Comparison of ENCODE assay signal across 16 cellular contexts in the genomic region with DNA sequence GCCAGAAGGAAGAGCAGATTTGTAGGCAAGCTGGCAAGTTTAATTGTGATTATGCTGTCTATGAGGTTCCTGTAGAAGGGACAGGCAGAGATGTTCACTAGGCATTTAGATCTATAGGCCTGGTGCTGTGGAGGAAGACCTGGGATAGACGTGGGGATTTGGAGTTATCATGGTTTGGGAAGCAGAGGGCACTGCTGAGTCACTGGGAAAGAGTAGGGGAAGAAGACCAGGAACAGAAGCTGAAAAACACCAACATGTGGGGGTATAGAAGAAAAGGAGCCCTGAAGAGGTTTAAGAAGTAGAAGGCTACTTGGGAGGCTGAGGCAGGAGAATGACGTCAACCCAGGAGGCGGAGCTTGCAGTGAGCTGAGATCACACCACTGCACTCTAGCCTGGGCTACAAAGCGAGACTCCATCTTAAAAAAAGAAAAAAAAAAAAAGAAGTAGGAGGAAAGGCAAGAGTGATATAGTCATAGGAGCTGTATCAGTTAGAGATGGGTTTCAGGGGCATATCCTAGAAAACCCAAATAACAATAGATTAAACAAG. TPM values are rescaled to one million over a fixed set of nuclear protein-coding genes. Genes with fewer than 3 reads are reported as not detected.
DNase-seq lines count a peak whose midpoint lies in the region; ATAC-seq, FAIRE-seq and TF ChIP-seq lines count a peak whose summit lies in the region.
"Had no signal": no experiment of that assay in that cellular context is flagged by ENCODE, and none has a peak within 500 bp of the region (broad histone marks: within the 10 kb centered on the region; RNA-seq: fewer than 3 reads in every experiment).

No MANE protein-coding gene starts in this region.

- H3K9me3 ChIP-seq in astrocyte (ENCODE audit: insufficient read depth, low read depth, low read length), result no peaks in the 10 kb centered on the region
- H3K9me3 ChIP-seq in keratinocyte (ENCODE audit: control insufficient read depth, low read depth, low read length), result no peaks in the 10 kb centered on the region
- H3K9me3 ChIP-seq: heart left ventricle had no signal

- H4K20me1 ChIP-seq in astrocyte (ENCODE audit: insufficient read depth, low read length) (no peaks in the 10 kb centered on the region), keratinocyte (ENCODE audit: control insufficient read depth, extremely low read depth, insufficient read depth, low read length) (no peaks in the 10 kb centered on the region)

- FAIRE-seq in astrocyte (lab: Jason Lieb, UNC) (peak; percentile 37), keratinocyte (lab: Jason Lieb, UNC) (peak; percentile 83)

- H3K27me3 ChIP-seq in astrocyte (ENCODE audit: insufficient read depth, low read length), result no peaks in the 10 kb centered on the region
- no peaks in the 10 kb centered on the region for H3K27me3 ChIP-seq in keratinocyte (ENCODE audit: control insufficient read depth, extremely low read depth, insufficient read depth, low read length)
- H3K27me3 ChIP-seq: heart left ventricle had no signal

- no peak overlapping the region for H3K27ac ChIP-seq in astrocyte (ENCODE audit: low read depth, low read length)
- H3K27ac ChIP-seq in keratinocyte (ENCODE audit: control insufficient read depth, insufficient read depth, low read length), result no peak overlapping the region
- H3K27ac ChIP-seq: heart left ventricle, parathyroid adenoma had no signal

- TF ChIP-seq CTCF in astrocyte (IDR thresholded peaks at IDR 0.05; ENCODE audit: insufficient read depth, low read depth, low read length) (no peak), keratinocyte (optimal IDR thresholded peaks at IDR 0.05 in 1 of 3, IDR thresholded peaks at IDR 0.05 in 1 of 3, conservative IDR thresholded peaks at IDR 0.05 in 1 of 3; ENCODE audit: extremely low read depth in 1 of 3, insufficient read depth in 2 of 3, low read length in 3 of 3) (peak; percentile 28 to 66 (median 35))

- H3K27me3 Mint-ChIP-seq in astrocyte (ENCODE audit: low read depth, unreplicated experiment), result peaks cover 8% of the 10 kb centered on the region
- H3K27me3 Mint-ChIP-seq in activated T-cell treated with anti-CD3 and anti-CD28 coated beads, Interleukin-2, amount 50 U/mL, for 24 hours, result no peaks in the 10 kb centered on the region
- H3K27me3 Mint-ChIP-seq: activated naive CD4-positive, alpha-beta T cell treated with anti-CD3 and anti-CD28 coated beads, Interleukin-2, amount 50 U/mL, for 24 hours had no signal

- no peak overlapping the region for H3K4me3 Mint-ChIP-seq in astrocyte (ENCODE audit: unreplicated experiment)
- H3K4me3 Mint-ChIP-seq in activated T-cell treated with anti-CD3 and anti-CD28 coated beads, Interleukin-2, amount 50 U/mL, for 24 hours, result no peak overlapping the region
- H3K4me3 Mint-ChIP-seq: activated naive CD4-positive, alpha-beta T cell treated with anti-CD3 and anti-CD28 coated beads, Interleukin-2, amount 50 U/mL, for 24 hours had no signal

- H2AFZ ChIP-seq in astrocyte (ENCODE audit: low read depth, low read length) (no peak overlapping the region), keratinocyte (ENCODE audit: control insufficient read depth, low read length) (no peak overlapping the region)
- H2AFZ ChIP-seq: parathyroid adenoma had no signal

- H3K36me3 ChIP-seq in astrocyte (ENCODE audit: insufficient read depth, low read length), result no peaks in the 10 kb centered on the region
- H3K36me3 ChIP-seq in keratinocyte (ENCODE audit: control insufficient read depth in 2 of 2, extremely low read depth in 1 of 2, insufficient read depth in 2 of 2, low read length in 2 of 2), result no peaks in the 10 kb centered on the region
- H3K36me3 ChIP-seq: heart left ventricle had no signal

- H3K27ac Mint-ChIP-seq in astrocyte (ENCODE audit: unreplicated experiment), result no peak overlapping the region
- no peak overlapping the region for H3K27ac Mint-ChIP-seq in activated T-cell treated with anti-CD3 and anti-CD28 coated beads, Interleukin-2, amount 50 U/mL, for 24 hours

- H3K9ac ChIP-seq in astrocyte (ENCODE audit: low read length) (no peak overlapping the region), keratinocyte (ENCODE audit: control insufficient read depth, extremely low read depth, insufficient read depth, low read length) (no peak overlapping the region)
- H3K9ac ChIP-seq: parathyroid adenoma had no signal

- H3K9me3 Mint-ChIP-seq in astrocyte (ENCODE audit: unreplicated experiment), result no peaks in the 10 kb centered on the region
- H3K9me3 Mint-ChIP-seq in activated T-cell treated with anti-CD3 and anti-CD28 coated beads, Interleukin-2, amount 50 U/mL, for 24 hours, result no peaks in the 10 kb centered on the region
- H3K9me3 Mint-ChIP-seq: activated naive CD4-positive, alpha-beta T cell treated with anti-CD3 and anti-CD28 coated beads, Interleukin-2, amount 50 U/mL, for 24 hours had no signal

- H3K79me2 ChIP-seq in astrocyte (ENCODE audit: insufficient read depth, low read length), result no peaks in the 10 kb centered on the region
- H3K79me2 ChIP-seq in keratinocyte (ENCODE audit: control insufficient read depth, insufficient read depth, low read length), result no peaks in the 10 kb centered on the region
- H3K79me2 ChIP-seq: parathyroid adenoma had no signal

- DNase-seq in DMS 273 (lab: John Stamatoyannopoulos, UW; ENCODE audit: unreplicated experiment) (peak; percentile 54), HT-29 (ENCODE audit: low spot score) (peak; percentile 29), astrocyte (ENCODE audit: low read depth) (no peak), keratinocyte (ENCODE audit: low read depth, low spot score) (no peak), NCI-H146 treated with DMSO at 0.1 percent for 48 hours (lab: John Stamatoyannopoulos, UW; ENCODE audit: unreplicated experiment) (no peak), D341Med (ENCODE audit: low spot score) (no peak)
- DNase-seq in activated T-cell treated with anti-CD3 and anti-CD28 coated beads, Interleukin-2, amount 50 U/mL, for 24 hours, result no peak
- DNase-seq: C1 segment of cervical spinal cord; heart left ventricle; stimulated activated CD4-positive, alpha-beta T cell treated with anti-CD3 and anti-CD28 coated beads, Interleukin-4, amount 100 ng/mL, for 1 hour; stimulated activated naive CD4-positive, alpha-beta T cell had no signal

- no peaks in the 10 kb centered on the region for H3K4me1 Mint-ChIP-seq in astrocyte (ENCODE audit: low read depth, unreplicated experiment)
- no peaks in the 10 kb centered on the region for H3K4me1 Mint-ChIP-seq in activated T-cell treated with anti-CD3 and anti-CD28 coated beads, Interleukin-2, amount 50 U/mL, for 24 hours (ENCODE audit: low read depth)
- H3K4me1 Mint-ChIP-seq: activated naive CD4-positive, alpha-beta T cell treated with anti-CD3 and anti-CD28 coated beads, Interleukin-2, amount 50 U/mL, for 24 hours had no signal

- no peak for ATAC-seq in HG03097 (IDR thresholded peaks at IDR 0.05; ENCODE audit: low FRiP score, unreplicated experiment)
- ATAC-seq: heart left ventricle had no signal

- no peaks in the 10 kb centered on the region for H3K4me1 ChIP-seq in astrocyte (ENCODE audit: insufficient read depth, low read length)
- H3K4me1 ChIP-seq in keratinocyte (ENCODE audit: control insufficient read depth, extremely low read depth, insufficient read depth, low read length), result no peaks in the 10 kb centered on the region
- H3K4me1 ChIP-seq: heart left ventricle, parathyroid adenoma had no signal

- H3K4me2 ChIP-seq in astrocyte (ENCODE audit: low read length) (no peak overlapping the region), keratinocyte (ENCODE audit: control insufficient read depth, extremely low read depth, insufficient read depth, low read depth, low read length) (no peak overlapping the region)

- no peaks in the 10 kb centered on the region for H3K9me1 ChIP-seq in keratinocyte (ENCODE audit: control insufficient read depth, extremely low read depth, insufficient read depth, low read length)

- H3K4me3 ChIP-seq in astrocyte (ENCODE audit: insufficient read depth, low read depth, low read length), result no peak overlapping the region
- no peak overlapping the region for H3K4me3 ChIP-seq in keratinocyte (ENCODE audit: control insufficient read depth in 2 of 3, extremely low read depth in 1 of 3, insufficient read depth in 2 of 3, low read depth in 1 of 3, low read length in 3 of 3)
- H3K4me3 ChIP-seq: heart left ventricle, lung had no signal

- dilution Hi-C loops in keratinocyte (cut with MboI; ENCODE audit: extremely low pct_ligation_motif_present, low sequenced_read_pairs), result no loop called here

- no peaks in the 10 kb centered on the region for H3K36me3 Mint-ChIP-seq in astrocyte (ENCODE audit: low read depth, unreplicated experiment)
- no peaks in the 10 kb centered on the region for H3K36me3 Mint-ChIP-seq in activated T-cell treated with anti-CD3 and anti-CD28 coated beads, Interleukin-2, amount 50 U/mL, for 24 hours (ENCODE audit: low read depth)
- H3K36me3 Mint-ChIP-seq: activated naive CD4-positive, alpha-beta T cell treated with anti-CD3 and anti-CD28 coated beads, Interleukin-2, amount 50 U/mL, for 24 hours had no signal

RNA-seq across cellular contexts. Expression of a gene that starts 19.3 kb away (rescaled TPM):
- total RNA-seq in HT-29 (2014; rRNA removed; shearing (Covaris generic)), result 0.03 TPM in 1 of 2 replicates, not detected in the other
- not detected in 2 replicates for total RNA-seq in astrocyte
- not detected in 3 replicates for polyA plus RNA-seq in keratinocyte
- polyA plus RNA-seq in keratinocyte (2011; ENCODE audit: low read depth), result 0.21 TPM
- polyA plus RNA-seq in keratinocyte (2011; cell fraction: cytosol; rRNA removed), result not detected in 2 replicates
- not detected in 2 replicates for polyA plus RNA-seq in keratinocyte (2011; cell fraction: nucleus; rRNA removed)
- not detected in 2 replicates for polyA plus RNA-seq in keratinocyte (2012; ENCODE audit: low replicate concordance)
- polyA minus RNA-seq in keratinocyte, result not detected in 3 replicates
- polyA minus RNA-seq in keratinocyte (2011; cell fraction: cytosol; rRNA and poly(A)+ RNA removed), result not detected
- polyA minus RNA-seq in keratinocyte (2011; cell fraction: nucleus; rRNA and poly(A)+ RNA removed), result not detected in 2 replicates
- total RNA-seq: T-helper 2 cell treated with Interferon-gamma antibody and Interleukin-4, amounts not matched to agents 100 ng/mL and 5 ng/mL, for 36 hours had no signal

RNA-seq across cellular contexts. Expression of a gene that starts 44.4 kb away (rescaled TPM):
- 27.7 and 28.8 TPM in 2 replicates for total RNA-seq in HT-29 (2014; rRNA removed; shearing (Covaris generic))
- 166 and 168 TPM in 2 replicates for total RNA-seq in astrocyte
- polyA plus RNA-seq in keratinocyte, result 91.1 to 105 TPM (median 96.5 TPM) in 3 replicates
- 41.4 TPM for polyA plus RNA-seq in keratinocyte (2011; ENCODE audit: low read depth)
- polyA plus RNA-seq in keratinocyte (2011; cell fraction: cytosol; rRNA removed), result 105 and 127 TPM in 2 replicates
- 33.2 and 42.3 TPM in 2 replicates for polyA plus RNA-seq in keratinocyte (2011; cell fraction: nucleus; rRNA removed)
- 84.1 and 92.6 TPM in 2 replicates for polyA plus RNA-seq in keratinocyte (2012; ENCODE audit: low replicate concordance)
- polyA minus RNA-seq in keratinocyte, result 8.1 to 27.5 TPM (median 24.3 TPM) in 3 replicates
- 37.6 TPM for polyA minus RNA-seq in keratinocyte (2011; cell fraction: cytosol; rRNA and poly(A)+ RNA removed)
- 2.6 and 6.8 TPM in 2 replicates for polyA minus RNA-seq in keratinocyte (2011; cell fraction: nucleus; rRNA and poly(A)+ RNA removed)

Comparison
In these comparisons a context has a peak if more than half of its experiments do, and no peak if none do; other contexts are left out.
1. DNase-seq: peak in DMS 273 (single experiment) and HT-29 (single experiment); none in astrocyte (single experiment), keratinocyte (single experiment), NCI-H146 treated with DMSO at 0.1 percent for 48 hours (single experiment), D341Med (single experiment) and activated T-cell treated with anti-CD3 and anti-CD28 coated beads, Interleukin-2, amount 50 U/mL, for 24 hours (single experiment).